Comparison of ENCODE assay signal across 1 cellular context in the genomic region with DNA sequence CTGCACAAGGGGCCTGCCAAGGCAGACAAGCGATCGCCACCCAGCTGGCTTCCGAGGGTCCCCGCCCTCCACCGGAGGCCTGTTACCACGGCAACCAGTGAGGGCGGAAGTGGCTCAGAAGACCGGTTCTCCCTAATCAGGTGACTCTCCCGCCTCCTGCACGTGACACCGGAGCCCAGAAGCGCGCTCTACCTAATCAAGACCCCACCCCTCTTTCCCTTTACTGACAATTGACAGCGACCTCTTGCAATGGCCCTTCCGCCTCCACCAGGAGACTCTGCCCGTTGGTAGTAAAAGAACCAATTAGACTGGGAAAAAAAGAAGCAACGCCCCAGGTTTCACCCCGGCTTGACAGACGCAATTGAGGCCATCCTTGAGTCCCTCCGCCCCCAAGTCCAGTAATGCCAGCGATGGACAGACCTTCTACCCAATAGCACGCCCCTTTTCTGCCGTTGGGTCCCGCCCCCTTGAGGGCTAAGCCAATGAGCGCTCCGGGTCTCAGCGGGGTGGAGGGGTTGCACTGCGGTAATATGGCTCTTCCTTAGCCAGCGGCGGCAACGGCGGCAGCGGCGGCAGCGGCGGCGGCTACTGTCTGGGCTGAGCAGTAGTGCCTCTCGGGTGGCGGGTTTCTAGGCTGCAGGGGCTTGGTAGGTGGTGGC.
TF ChIP-seq lines count a peak whose summit lies in the region.

A gene (plus strand): TSS at position 525 of the 659 bp plus-strand sequence. CDS start 198 bp downstream, outside the sequence.

TF ChIP-seq in HepG2, 621 proteins besides CTCF, POLR2A, EP300 and RAD21 (continued from another document and continues in another):
- TF ChIP-seq ZNF33A (CRISPR knock-in tag; IDR thresholded peaks at IDR 0.05; ENCODE audit: borderline replicate concordance) = no peak
- TF ChIP-seq KAT8 (CRISPR knock-in tag; IDR thresholded peaks at IDR 0.05) = peak; percentile 83
- TF ChIP-seq TCF12 (IDR thresholded peaks at IDR 0.05) = no peak
- TF ChIP-seq TCF12 (CRISPR knock-in tag; IDR thresholded peaks at IDR 0.05) = no peak
- TF ChIP-seq, protein P1, sequence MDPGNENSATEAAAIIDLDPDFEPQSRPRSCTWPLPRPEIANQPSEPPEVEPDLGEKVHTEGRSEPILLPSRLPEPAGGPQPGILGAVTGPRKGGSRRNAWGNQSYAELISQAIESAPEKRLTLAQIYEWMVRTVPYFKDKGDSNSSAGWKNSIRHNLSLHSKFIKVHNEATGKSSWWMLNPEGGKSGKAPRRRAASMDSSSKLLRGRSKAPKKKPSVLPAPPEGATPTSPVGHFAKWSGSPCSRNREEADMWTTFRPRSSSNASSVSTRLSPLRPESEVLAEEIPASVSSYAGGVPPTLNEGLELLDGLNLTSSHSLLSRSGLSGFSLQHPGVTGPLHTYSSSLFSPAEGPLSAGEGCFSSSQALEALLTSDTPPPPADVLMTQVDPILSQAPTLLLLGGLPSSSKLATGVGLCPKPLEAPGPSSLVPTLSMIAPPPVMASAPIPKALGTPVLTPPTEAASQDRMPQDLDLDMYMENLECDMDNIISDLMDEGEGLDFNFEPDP (CRISPR knock-in tag; conservative IDR thresholded peaks at IDR 0.05) = no peak
- no peak for TF ChIP-seq MZF1 (CRISPR knock-in tag; IDR thresholded peaks at IDR 0.05; ENCODE audit: borderline replicate concordance)
- TF ChIP-seq, protein P2, sequence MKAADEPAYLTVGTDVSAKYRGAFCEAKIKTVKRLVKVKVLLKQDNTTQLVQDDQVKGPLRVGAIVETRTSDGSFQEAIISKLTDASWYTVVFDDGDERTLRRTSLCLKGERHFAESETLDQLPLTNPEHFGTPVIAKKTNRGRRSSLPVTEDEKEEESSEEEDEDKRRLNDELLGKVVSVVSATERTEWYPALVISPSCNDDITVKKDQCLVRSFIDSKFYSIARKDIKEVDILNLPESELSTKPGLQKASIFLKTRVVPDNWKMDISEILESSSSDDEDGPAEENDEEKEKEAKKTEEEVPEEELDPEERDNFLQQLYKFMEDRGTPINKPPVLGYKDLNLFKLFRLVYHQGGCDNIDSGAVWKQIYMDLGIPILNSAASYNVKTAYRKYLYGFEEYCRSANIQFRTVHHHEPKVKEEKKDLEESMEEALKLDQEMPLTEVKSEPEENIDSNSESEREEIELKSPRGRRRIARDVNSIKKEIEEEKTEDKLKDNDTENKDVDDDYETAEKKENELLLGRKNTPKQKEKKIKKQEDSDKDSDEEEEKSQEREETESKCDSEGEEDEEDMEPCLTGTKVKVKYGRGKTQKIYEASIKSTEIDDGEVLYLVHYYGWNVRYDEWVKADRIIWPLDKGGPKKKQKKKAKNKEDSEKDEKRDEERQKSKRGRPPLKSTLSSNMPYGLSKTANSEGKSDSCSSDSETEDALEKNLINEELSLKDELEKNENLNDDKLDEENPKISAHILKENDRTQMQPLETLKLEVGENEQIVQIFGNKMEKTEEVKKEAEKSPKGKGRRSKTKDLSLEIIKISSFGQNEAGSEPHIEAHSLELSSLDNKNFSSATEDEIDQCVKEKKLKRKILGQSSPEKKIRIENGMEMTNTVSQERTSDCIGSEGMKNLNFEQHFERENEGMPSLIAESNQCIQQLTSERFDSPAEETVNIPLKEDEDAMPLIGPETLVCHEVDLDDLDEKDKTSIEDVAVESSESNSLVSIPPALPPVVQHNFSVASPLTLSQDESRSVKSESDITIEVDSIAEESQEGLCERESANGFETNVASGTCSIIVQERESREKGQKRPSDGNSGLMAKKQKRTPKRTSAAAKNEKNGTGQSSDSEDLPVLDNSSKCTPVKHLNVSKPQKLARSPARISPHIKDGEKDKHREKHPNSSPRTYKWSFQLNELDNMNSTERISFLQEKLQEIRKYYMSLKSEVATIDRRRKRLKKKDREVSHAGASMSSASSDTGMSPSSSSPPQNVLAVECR (CRISPR knock-in tag; IDR thresholded peaks at IDR 0.05; ENCODE audit: borderline replicate concordance) = peak; percentile 91
- peak; percentile 35 for TF ChIP-seq ZSCAN31 (CRISPR knock-in tag; IDR thresholded peaks at IDR 0.05; ENCODE audit: low read depth)
- no peak for TF ChIP-seq ZNF773 (CRISPR knock-in tag; IDR thresholded peaks at IDR 0.05; ENCODE audit: borderline replicate concordance)
- no peak for TF ChIP-seq SETDB1 (CRISPR knock-in tag; IDR thresholded peaks at IDR 0.05; ENCODE audit: borderline replicate concordance)
- TF ChIP-seq, protein P3, sequence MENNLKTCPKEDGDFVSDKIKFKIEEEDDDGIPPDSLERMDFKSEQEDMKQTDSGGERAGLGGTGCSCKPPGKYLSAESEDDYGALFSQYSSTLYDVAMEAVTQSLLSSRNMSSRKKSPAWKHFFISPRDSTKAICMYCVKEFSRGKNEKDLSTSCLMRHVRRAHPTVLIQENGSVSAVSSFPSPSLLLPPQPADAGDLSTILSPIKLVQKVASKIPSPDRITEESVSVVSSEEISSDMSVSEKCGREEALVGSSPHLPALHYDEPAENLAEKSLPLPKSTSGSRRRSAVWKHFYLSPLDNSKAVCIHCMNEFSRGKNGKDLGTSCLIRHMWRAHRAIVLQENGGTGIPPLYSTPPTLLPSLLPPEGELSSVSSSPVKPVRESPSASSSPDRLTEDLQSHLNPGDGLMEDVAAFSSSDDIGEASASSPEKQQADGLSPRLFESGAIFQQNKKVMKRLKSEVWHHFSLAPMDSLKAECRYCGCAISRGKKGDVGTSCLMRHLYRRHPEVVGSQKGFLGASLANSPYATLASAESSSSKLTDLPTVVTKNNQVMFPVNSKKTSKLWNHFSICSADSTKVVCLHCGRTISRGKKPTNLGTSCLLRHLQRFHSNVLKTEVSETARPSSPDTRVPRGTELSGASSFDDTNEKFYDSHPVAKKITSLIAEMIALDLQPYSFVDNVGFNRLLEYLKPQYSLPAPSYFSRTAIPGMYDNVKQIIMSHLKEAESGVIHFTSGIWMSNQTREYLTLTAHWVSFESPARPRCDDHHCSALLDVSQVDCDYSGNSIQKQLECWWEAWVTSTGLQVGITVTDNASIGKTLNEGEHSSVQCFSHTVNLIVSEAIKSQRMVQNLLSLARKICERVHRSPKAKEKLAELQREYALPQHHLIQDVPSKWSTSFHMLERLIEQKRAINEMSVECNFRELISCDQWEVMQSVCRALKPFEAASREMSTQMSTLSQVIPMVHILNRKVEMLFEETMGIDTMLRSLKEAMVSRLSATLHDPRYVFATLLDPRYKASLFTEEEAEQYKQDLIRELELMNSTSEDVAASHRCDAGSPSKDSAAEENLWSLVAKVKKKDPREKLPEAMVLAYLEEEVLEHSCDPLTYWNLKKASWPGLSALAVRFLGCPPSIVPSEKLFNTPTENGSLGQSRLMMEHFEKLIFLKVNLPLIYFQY (CRISPR knock-in tag; IDR thresholded peaks at IDR 0.05; ENCODE audit: borderline replicate concordance) = no peak
- TF ChIP-seq, protein P4, sequence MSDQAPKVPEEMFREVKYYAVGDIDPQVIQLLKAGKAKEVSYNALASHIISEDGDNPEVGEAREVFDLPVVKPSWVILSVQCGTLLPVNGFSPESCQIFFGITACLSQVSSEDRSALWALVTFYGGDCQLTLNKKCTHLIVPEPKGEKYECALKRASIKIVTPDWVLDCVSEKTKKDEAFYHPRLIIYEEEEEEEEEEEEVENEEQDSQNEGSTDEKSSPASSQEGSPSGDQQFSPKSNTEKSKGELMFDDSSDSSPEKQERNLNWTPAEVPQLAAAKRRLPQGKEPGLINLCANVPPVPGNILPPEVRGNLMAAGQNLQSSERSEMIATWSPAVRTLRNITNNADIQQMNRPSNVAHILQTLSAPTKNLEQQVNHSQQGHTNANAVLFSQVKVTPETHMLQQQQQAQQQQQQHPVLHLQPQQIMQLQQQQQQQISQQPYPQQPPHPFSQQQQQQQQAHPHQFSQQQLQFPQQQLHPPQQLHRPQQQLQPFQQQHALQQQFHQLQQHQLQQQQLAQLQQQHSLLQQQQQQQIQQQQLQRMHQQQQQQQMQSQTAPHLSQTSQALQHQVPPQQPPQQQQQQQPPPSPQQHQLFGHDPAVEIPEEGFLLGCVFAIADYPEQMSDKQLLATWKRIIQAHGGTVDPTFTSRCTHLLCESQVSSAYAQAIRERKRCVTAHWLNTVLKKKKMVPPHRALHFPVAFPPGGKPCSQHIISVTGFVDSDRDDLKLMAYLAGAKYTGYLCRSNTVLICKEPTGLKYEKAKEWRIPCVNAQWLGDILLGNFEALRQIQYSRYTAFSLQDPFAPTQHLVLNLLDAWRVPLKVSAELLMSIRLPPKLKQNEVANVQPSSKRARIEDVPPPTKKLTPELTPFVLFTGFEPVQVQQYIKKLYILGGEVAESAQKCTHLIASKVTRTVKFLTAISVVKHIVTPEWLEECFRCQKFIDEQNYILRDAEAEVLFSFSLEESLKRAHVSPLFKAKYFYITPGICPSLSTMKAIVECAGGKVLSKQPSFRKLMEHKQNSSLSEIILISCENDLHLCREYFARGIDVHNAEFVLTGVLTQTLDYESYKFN (CRISPR knock-in tag; conservative IDR thresholded peaks at IDR 0.05) = no peak; the same call in 1 of the 2 replicates
- no peak for TF ChIP-seq NFE2L2 (IDR thresholded peaks at IDR 0.05; ENCODE audit: low read length)
- TF ChIP-seq, protein P5, sequence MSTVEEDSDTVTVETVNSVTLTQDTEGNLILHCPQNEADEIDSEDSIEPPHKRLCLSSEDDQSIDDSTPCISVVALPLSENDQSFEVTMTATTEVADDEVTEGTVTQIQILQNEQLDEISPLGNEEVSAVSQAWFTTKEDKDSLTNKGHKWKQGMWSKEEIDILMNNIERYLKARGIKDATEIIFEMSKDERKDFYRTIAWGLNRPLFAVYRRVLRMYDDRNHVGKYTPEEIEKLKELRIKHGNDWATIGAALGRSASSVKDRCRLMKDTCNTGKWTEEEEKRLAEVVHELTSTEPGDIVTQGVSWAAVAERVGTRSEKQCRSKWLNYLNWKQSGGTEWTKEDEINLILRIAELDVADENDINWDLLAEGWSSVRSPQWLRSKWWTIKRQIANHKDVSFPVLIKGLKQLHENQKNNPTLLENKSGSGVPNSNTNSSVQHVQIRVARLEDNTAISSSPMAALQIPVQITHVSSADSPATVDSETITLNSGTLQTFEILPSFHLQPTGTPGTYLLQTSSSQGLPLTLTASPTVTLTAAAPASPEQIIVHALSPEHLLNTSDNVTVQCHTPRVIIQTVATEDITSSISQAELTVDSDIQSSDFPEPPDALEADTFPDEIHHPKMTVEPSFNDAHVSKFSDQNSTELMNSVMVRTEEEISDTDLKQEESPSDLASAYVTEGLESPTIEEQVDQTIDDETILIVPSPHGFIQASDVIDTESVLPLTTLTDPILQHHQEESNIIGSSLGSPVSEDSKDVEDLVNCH (CRISPR knock-in tag; IDR thresholded peaks at IDR 0.05) = no peak
- no peak for TF ChIP-seq GFI1 (CRISPR knock-in tag; IDR thresholded peaks at IDR 0.05; ENCODE audit: borderline replicate concordance)
- no peak for TF ChIP-seq ZKSCAN5 (CRISPR knock-in tag; IDR thresholded peaks at IDR 0.05)
- no peak for TF ChIP-seq ZNF207 (IDR thresholded peaks at IDR 0.05; ENCODE audit: borderline replicate concordance)
- no peak for TF ChIP-seq ZNF841 (CRISPR knock-in tag; IDR thresholded peaks at IDR 0.05; ENCODE audit: borderline replicate concordance)
- no peak for TF ChIP-seq POLR2AphosphoS2 (IDR thresholded peaks at IDR 0.05; ENCODE audit: low read depth, low read length)
- TF ChIP-seq ZMAT3 (CRISPR knock-in tag; conservative IDR thresholded peaks at IDR 0.05) = no peak; the same call in 1 of the 2 replicates
- 0 out of 2 replicates have a peak, but pooled peaks have one; percentile 5 for TF ChIP-seq GATAD2A (CRISPR knock-in tag; IDR thresholded peaks at IDR 0.05)
- TF ChIP-seq ZNF468 (CRISPR knock-in tag; IDR thresholded peaks at IDR 0.05) = no peak
- TF ChIP-seq MIXL1 (CRISPR knock-in tag; IDR thresholded peaks at IDR 0.05) = peak; percentile 37
- TF ChIP-seq ZNF549 (CRISPR knock-in tag; IDR thresholded peaks at IDR 0.05) = no peak
- TF ChIP-seq ZFP1 (CRISPR knock-in tag; IDR thresholded peaks at IDR 0.05) = no peak
- TF ChIP-seq, protein P6, sequence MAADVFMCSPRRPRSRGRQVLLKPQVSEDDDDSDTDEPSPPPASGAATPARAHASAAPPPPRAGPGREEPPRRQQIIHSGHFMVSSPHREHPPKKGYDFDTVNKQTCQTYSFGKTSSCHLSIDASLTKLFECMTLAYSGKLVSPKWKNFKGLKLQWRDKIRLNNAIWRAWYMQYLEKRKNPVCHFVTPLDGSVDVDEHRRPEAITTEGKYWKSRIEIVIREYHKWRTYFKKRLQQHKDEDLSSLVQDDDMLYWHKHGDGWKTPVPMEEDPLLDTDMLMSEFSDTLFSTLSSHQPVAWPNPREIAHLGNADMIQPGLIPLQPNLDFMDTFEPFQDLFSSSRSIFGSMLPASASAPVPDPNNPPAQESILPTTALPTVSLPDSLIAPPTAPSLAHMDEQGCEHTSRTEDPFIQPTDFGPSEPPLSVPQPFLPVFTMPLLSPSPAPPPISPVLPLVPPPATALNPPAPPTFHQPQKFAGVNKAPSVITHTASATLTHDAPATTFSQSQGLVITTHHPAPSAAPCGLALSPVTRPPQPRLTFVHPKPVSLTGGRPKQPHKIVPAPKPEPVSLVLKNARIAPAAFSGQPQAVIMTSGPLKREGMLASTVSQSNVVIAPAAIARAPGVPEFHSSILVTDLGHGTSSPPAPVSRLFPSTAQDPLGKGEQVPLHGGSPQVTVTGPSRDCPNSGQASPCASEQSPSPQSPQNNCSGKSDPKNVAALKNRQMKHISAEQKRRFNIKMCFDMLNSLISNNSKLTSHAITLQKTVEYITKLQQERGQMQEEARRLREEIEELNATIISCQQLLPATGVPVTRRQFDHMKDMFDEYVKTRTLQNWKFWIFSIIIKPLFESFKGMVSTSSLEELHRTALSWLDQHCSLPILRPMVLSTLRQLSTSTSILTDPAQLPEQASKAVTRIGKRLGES (CRISPR knock-in tag; IDR thresholded peaks at IDR 0.05; ENCODE audit: borderline replicate concordance) = no peak
- TF ChIP-seq PCBP2 (optimal IDR thresholded peaks at IDR 0.05; ENCODE audit: low read depth, low read length, poor library complexity, severe bottlenecking) = no peak
- no peak for TF ChIP-seq HOXA7 (CRISPR knock-in tag; IDR thresholded peaks at IDR 0.05)
- TF ChIP-seq, protein P7, sequence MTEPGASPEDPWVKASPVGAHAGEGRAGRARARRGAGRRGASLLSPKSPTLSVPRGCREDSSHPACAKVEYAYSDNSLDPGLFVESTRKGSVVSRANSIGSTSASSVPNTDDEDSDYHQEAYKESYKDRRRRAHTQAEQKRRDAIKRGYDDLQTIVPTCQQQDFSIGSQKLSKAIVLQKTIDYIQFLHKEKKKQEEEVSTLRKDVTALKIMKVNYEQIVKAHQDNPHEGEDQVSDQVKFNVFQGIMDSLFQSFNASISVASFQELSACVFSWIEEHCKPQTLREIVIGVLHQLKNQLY (CRISPR knock-in tag; IDR thresholded peaks at IDR 0.05) = peak; percentile 89
- TF ChIP-seq FIP1L1 (IDR thresholded peaks at IDR 0.05; ENCODE audit: borderline replicate concordance, insufficient read depth, low read depth, low read length) = no peak
- TF ChIP-seq SALL1 (CRISPR knock-in tag; IDR thresholded peaks at IDR 0.05) = peak; percentile 42; the same call in 1 of the 2 replicates
- TF ChIP-seq ZNF33B (CRISPR knock-in tag; IDR thresholded peaks at IDR 0.05) = no peak
- TF ChIP-seq CBX2 (IDR thresholded peaks at IDR 0.05; ENCODE audit: low read depth, low read length) = no peak
- no peak for TF ChIP-seq CBX2 (CRISPR knock-in tag; IDR thresholded peaks at IDR 0.05; ENCODE audit: low read depth)
- TF ChIP-seq MIER2 (CRISPR knock-in tag; IDR thresholded peaks at IDR 0.05) = no peak
- TF ChIP-seq ZNF629 (CRISPR knock-in tag; conservative IDR thresholded peaks at IDR 0.05) = no peak
- TF ChIP-seq HNRNPUL1 (IDR thresholded peaks at IDR 0.05; ENCODE audit: low read depth, low read length) = no peak
- TF ChIP-seq RFX5 (IDR thresholded peaks at IDR 0.05; ENCODE audit: low read depth, low read length) = no peak
- TF ChIP-seq, protein P8, sequence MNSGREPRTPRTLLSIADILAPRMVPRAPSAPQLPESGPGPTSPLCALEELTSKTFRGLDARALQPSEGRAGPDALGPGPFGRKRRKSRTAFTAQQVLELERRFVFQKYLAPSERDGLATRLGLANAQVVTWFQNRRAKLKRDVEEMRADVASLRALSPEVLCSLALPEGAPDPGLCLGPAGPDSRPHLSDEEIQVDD (CRISPR knock-in tag; IDR thresholded peaks at IDR 0.05; ENCODE audit: borderline replicate concordance) = no peak
- no peak; the same call in 1 of the 2 replicates for TF ChIP-seq KDM2A (CRISPR knock-in tag; IDR thresholded peaks at IDR 0.05; ENCODE audit: borderline replicate concordance, low read depth)
